Comparison of ENCODE assay signal across 9 cellular contexts in the genomic region with DNA sequence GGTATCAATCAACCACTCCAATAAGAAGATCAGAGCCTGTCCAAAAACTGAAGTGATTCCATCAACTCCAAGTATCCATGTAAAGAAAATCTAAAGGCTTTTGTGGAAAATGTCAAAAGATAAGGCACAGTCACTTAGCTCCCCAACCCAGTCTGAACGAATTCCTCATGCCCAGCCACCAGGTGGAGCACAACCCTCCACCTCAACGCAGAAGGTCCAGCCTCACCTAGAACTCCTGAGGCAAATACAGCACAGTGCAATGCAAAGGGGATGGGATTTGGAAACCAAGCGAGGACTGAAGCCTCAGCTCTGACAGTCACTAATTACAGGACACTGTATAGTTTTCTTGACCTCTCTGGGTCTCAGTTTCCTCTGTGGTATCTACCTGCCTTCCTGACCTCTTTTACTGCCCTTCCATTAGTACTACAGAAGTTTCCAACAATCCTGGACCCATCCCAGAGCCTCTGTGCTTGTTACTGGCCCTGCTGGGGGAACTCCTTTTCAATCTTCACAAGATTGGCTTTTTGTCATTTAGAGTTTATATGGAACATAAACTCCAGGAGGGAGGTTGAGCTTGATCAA. TPM values are rescaled to one million over a fixed set of nuclear protein-coding genes. Genes with fewer than 3 reads are reported as not detected.
A peak's percentile ranks its signal among the peaks of the same experiment; 100 is the strongest.
DNase-seq lines count a peak whose midpoint lies in the region; ATAC-seq, FAIRE-seq and TF ChIP-seq lines count a peak whose summit lies in the region.
"Had no signal": no experiment of that assay in that cellular context is flagged by ENCODE, and none has a peak within 500 bp of the region (broad histone marks: within the 10 kb centered on the region; RNA-seq: fewer than 3 reads in every experiment).

No MANE protein-coding gene starts in this region.

- TF ChIP-seq CTCF in HCT116 (IDR thresholded peaks at IDR 0.05 in 2 of 3, conservative IDR thresholded peaks at IDR 0.05 in 1 of 3; ENCODE audit: borderline replicate concordance in 1 of 3, insufficient read depth in 1 of 3, low read depth in 2 of 3, low read length in 2 of 3) (peak; percentile 63 to 85 (median 84)), HepG2 (CRISPR knock-in tag; IDR thresholded peaks at IDR 0.05) (peak; percentile 76)

- no peaks in the 10 kb centered on the region for H4K20me1 ChIP-seq in HCT116 (ENCODE audit: insufficient read depth)
- H4K20me1 ChIP-seq in HepG2 (ENCODE audit: insufficient read depth, low read length): peaks cover 3% of the 10 kb centered on the region; the same call in 1 of the 2 replicates

- H3K4me2 ChIP-seq in HCT116 (ENCODE audit: low read length): peak overlapping the region; percentile 5; the same call in 1 of the 2 replicates
- H3K4me2 ChIP-seq in HepG2 (ENCODE audit: low read depth, low read length): peak overlapping the region; percentile 16; the same call in 1 of the 2 replicates

- peaks cover 55% of the 10 kb centered on the region for H3K79me2 ChIP-seq in HCT116 (ENCODE audit: insufficient read depth, low read length)
- peaks cover 28% of the 10 kb centered on the region for H3K79me2 ChIP-seq in HepG2 (ENCODE audit: insufficient read depth, low read length)

- peaks cover 22% of the 10 kb centered on the region for H3K36me3 Mint-ChIP-seq in CD4-positive, CD25-positive, alpha-beta regulatory T cell
- H3K36me3 Mint-ChIP-seq in activated naive CD8-positive, alpha-beta T cell treated with anti-CD3 and anti-CD28 coated beads, Interleukin-2, amount 10 ng/mL, durations not matched to agents 7 days and 5 days: peaks cover 14% of the 10 kb centered on the region
- H3K36me3 Mint-ChIP-seq in stimulated activated naive CD8-positive, alpha-beta T cell treated with anti-CD3 and anti-CD28 coated beads, Interleukin-15, Interleukin-2, amounts not matched to agents 100 ng/mL and 50 ng/mL, for 24 hours (ENCODE audit: low read depth): peaks cover 28% of the 10 kb centered on the region

- no peak for TF ChIP-seq EP300 in HepG2 (IDR thresholded peaks at IDR 0.05; ENCODE audit: low read depth in 2 of 2, low read length in 2 of 2)
- TF ChIP-seq EP300 in HepG2 (CRISPR knock-in tag; IDR thresholded peaks at IDR 0.05; ENCODE audit: borderline replicate concordance): no peak

- 18% methylated on average over 3 of the region's 3 CpGs for WGBS in HepG2 (ENCODE audit: low lambda C conversion rate)

- peak overlapping the region; percentile 82 to 95 (median 94) for H3K4me3 Mint-ChIP-seq in CD4-positive, CD25-positive, alpha-beta regulatory T cell
- peak overlapping the region; percentile 49 for H3K4me3 Mint-ChIP-seq in activated naive CD8-positive, alpha-beta T cell treated with anti-CD3 and anti-CD28 coated beads, Interleukin-2, amount 10 ng/mL, durations not matched to agents 7 days and 5 days
- peak overlapping the region; percentile 49 for H3K4me3 Mint-ChIP-seq in stimulated activated naive CD8-positive, alpha-beta T cell treated with anti-CD3 and anti-CD28 coated beads, Interleukin-15, Interleukin-2, amounts not matched to agents 100 ng/mL and 50 ng/mL, for 24 hours

- H3K27ac Mint-ChIP-seq in CD4-positive, CD25-positive, alpha-beta regulatory T cell: peak overlapping the region; percentile 63 to 83 (median 72)
- peak overlapping the region; percentile 77 for H3K27ac Mint-ChIP-seq in activated naive CD8-positive, alpha-beta T cell treated with anti-CD3 and anti-CD28 coated beads, Interleukin-2, amount 10 ng/mL, durations not matched to agents 7 days and 5 days
- H3K27ac Mint-ChIP-seq in stimulated activated naive CD8-positive, alpha-beta T cell treated with anti-CD3 and anti-CD28 coated beads, Interleukin-15, Interleukin-2, amounts not matched to agents 100 ng/mL and 50 ng/mL, for 24 hours: no peak overlapping the region

- RAD21 ChIA-PET in HCT116 (lab: Charles Lee; ENCODE audit: low non-redundant PET in 1 of 2, low total read pairs in 2 of 2, uncharacterized antibody in 2 of 2, unreplicated experiment in 2 of 2): interaction anchor here (0.6 to 1.0 kb wide), 4 partner anchors 64 to 107 kb away, joined by 3 to 8 read pairs (median 3); no protein-coding TSS in a partner anchor

- H3K9me2 ChIP-seq in HCT116 (ENCODE audit: insufficient read depth): no peaks in the 10 kb centered on the region

- peaks cover 18% of the 10 kb centered on the region for H3K4me1 ChIP-seq in CD4-positive, CD25-positive, alpha-beta regulatory T cell (ENCODE audit: control insufficient read depth, insufficient read depth, low read length, poor library complexity, severe bottlenecking)
- H3K4me1 ChIP-seq in HCT116 (ENCODE audit: control insufficient read depth in 1 of 2, insufficient read depth in 2 of 2, low read length in 2 of 2) (peaks cover 6 to 28% of the 10 kb centered on the region in 2 experiments; a peak in 3 of 4 replicates), HepG2 (ENCODE audit: insufficient read depth, low read length) (peaks cover 33% of the 10 kb centered on the region)
- H3K4me1 ChIP-seq: SJSA1 had no signal

- H3K9ac ChIP-seq in HCT116 (ENCODE audit: low read length): no peak overlapping the region
- no peak overlapping the region for H3K9ac ChIP-seq in HepG2 (ENCODE audit: insufficient read depth, low read depth, low read length)

- ATAC-seq in CD4-positive, CD25-positive, alpha-beta regulatory T cell (ENCODE audit: low read depth in 2 of 2): no peak
- ATAC-seq in HCT116 (peak; percentile 57), HepG2 (peak; percentile 64), GM21825 (IDR thresholded peaks at IDR 0.05; ENCODE audit: unreplicated experiment) (no peak), GM19395 (IDR thresholded peaks at IDR 0.05; ENCODE audit: unreplicated experiment) (no peak)
- peak; percentile 12 for ATAC-seq in activated naive CD8-positive, alpha-beta T cell treated with anti-CD3 and anti-CD28 coated beads, Interleukin-2, amount 10 ng/mL, durations not matched to agents 7 days and 5 days (ENCODE audit: low read depth)

- in situ Hi-C loops in HepG2 (cut with HindIII; ENCODE audit: extremely low pct_ligation_motif_present, low pct_unique_long_range_greater_than_20kb): no loop called here

- peak; percentile 56 for TF ChIP-seq RAD21 in HCT116 (IDR thresholded peaks at IDR 0.05; ENCODE audit: low read depth)
- no peak for TF ChIP-seq RAD21 in HepG2 (CRISPR knock-in tag; IDR thresholded peaks at IDR 0.05)

- H3K27ac ChIP-seq in CD4-positive, CD25-positive, alpha-beta regulatory T cell (ENCODE audit: insufficient read depth, low read length, poor library complexity, severe bottlenecking): no peak overlapping the region
- H3K27ac ChIP-seq in HCT116 (ENCODE audit: low read depth, low read length) (no peak overlapping the region), HepG2 (ENCODE audit: extremely low read length, insufficient read depth, low read length) (no peak overlapping the region)
- H3K27ac ChIP-seq: SJSA1 had no signal

- peaks cover 15 to 50% (median 35%) of the 10 kb centered on the region in 4 donors for H3K4me1 Mint-ChIP-seq in CD4-positive, CD25-positive, alpha-beta regulatory T cell
- H3K4me1 Mint-ChIP-seq in activated naive CD8-positive, alpha-beta T cell treated with anti-CD3 and anti-CD28 coated beads, Interleukin-2, amount 10 ng/mL, durations not matched to agents 7 days and 5 days: peaks cover 25% of the 10 kb centered on the region
- peaks cover 28% of the 10 kb centered on the region for H3K4me1 Mint-ChIP-seq in stimulated activated naive CD8-positive, alpha-beta T cell treated with anti-CD3 and anti-CD28 coated beads, Interleukin-15, Interleukin-2, amounts not matched to agents 100 ng/mL and 50 ng/mL, for 24 hours (ENCODE audit: low read depth)

- intact Hi-C loops in HCT116 (cut with micrococcal nuclease): loop anchor here (1.0 to 10.0 kb wide), 3 partner anchors 63 to 231 kb away; no protein-coding TSS in a partner anchor
- intact Hi-C loops in HepG2 (cut with micrococcal nuclease; ENCODE audit: unreplicated experiment): loop anchor here (5.0 kb wide), 1 partner anchor 107 kb away; no protein-coding TSS in a partner anchor

- POLR2A ChIA-PET in HCT116 (lab: Charles Lee) (no interaction called here), HepG2 (lab: Yijun Ruan, JAX) (interaction anchor here (1.3 kb wide), 1 partner anchor 107 kb away, joined by 4 read pairs; no protein-coding TSS in a partner anchor)
- POLR2A ChIA-PET in activated naive CD8-positive, alpha-beta T cell treated with anti-CD3 and anti-CD28 coated beads, Interleukin-2, amount 10 ng/mL, durations not matched to agents 7 days and 5 days (lab: Charles Lee): interaction anchor here (1.0 to 1.4 kb wide), 2 partner anchors 64 to 106 kb away, joined by 3 to 6 read pairs; no protein-coding TSS in a partner anchor

- H3K27me3 Mint-ChIP-seq in CD4-positive, CD25-positive, alpha-beta regulatory T cell: peaks cover 9% of the 10 kb centered on the region
- peaks cover 5% of the 10 kb centered on the region for H3K27me3 Mint-ChIP-seq in activated naive CD8-positive, alpha-beta T cell treated with anti-CD3 and anti-CD28 coated beads, Interleukin-2, amount 10 ng/mL, durations not matched to agents 7 days and 5 days
- no peaks in the 10 kb centered on the region for H3K27me3 Mint-ChIP-seq in stimulated activated naive CD8-positive, alpha-beta T cell treated with anti-CD3 and anti-CD28 coated beads, Interleukin-15, Interleukin-2, amounts not matched to agents 100 ng/mL and 50 ng/mL, for 24 hours

- H3K9me3 ChIP-seq in CD4-positive, CD25-positive, alpha-beta regulatory T cell (ENCODE audit: control insufficient read depth in 2 of 2, low read length in 2 of 2): no peaks in the 10 kb centered on the region
- H3K9me3 ChIP-seq in HCT116 (ENCODE audit: control insufficient read depth in 1 of 2, insufficient read depth in 1 of 2, low read depth in 1 of 2, low read length in 2 of 2) (no peaks in the 10 kb centered on the region), HepG2 (ENCODE audit: low read length) (no peaks in the 10 kb centered on the region)
- H3K9me3 ChIP-seq: SJSA1 had no signal

- peaks cover 29% of the 10 kb centered on the region for H3K36me3 ChIP-seq in CD4-positive, CD25-positive, alpha-beta regulatory T cell (ENCODE audit: control insufficient read depth, insufficient read depth, low read length)
- H3K36me3 ChIP-seq in HCT116 (ENCODE audit: control insufficient read depth in 1 of 2, insufficient read depth in 2 of 2, low read length in 2 of 2): peaks cover 15 to 26% of the 10 kb centered on the region in 2 experiments; a peak in 3 of 4 replicates
- H3K36me3 ChIP-seq in HepG2 (replicated peaks in 1 of 2; ENCODE audit: control insufficient read depth in 1 of 2, insufficient read depth in 2 of 2, low read length in 2 of 2): peaks cover 4 to 37% of the 10 kb centered on the region in 2 experiments; a peak in 4 of 5 replicates

- no TSS peak for BruUV-seq in HCT116 (replicated peaks; lab: Mats Ljungman, UMichigan)
- no TSS peak for BruUV-seq in HepG2 (replicated peaks; lab: Mats Ljungman, UMichigan)

- no peaks in the 10 kb centered on the region for H3K27me3 ChIP-seq in CD4-positive, CD25-positive, alpha-beta regulatory T cell (ENCODE audit: control insufficient read depth, insufficient read depth, low read length)
- no peaks in the 10 kb centered on the region for H3K27me3 ChIP-seq in HCT116 (ENCODE audit: insufficient read depth, low read length)
- H3K27me3 ChIP-seq in HepG2 (ENCODE audit: control insufficient read depth in 1 of 2, insufficient read depth in 2 of 2, low read length in 2 of 2): no peaks in the 10 kb centered on the region; a peak in 1 of 5 replicates
- H3K27me3 ChIP-seq: SJSA1 had no signal

- TF ChIP-seq POLR2A in HCT116 (IDR thresholded peaks at IDR 0.05; ENCODE audit: borderline replicate concordance, extremely low read depth, insufficient read depth, insufficient read length) (no peak), HepG2 (IDR thresholded peaks at IDR 0.05; ENCODE audit: insufficient read depth in 1 of 2, low read depth in 2 of 2, low read length in 2 of 2) (no peak)

- peak overlapping the region; percentile 44 for H3K4me3 ChIP-seq in CD4-positive, CD25-positive, alpha-beta regulatory T cell (ENCODE audit: low read depth, low read length)
- H3K4me3 ChIP-seq in HCT116 (replicated peaks in 1 of 2; ENCODE audit: low read depth in 1 of 2, low read length in 2 of 2) (no peak overlapping the region), HepG2 (replicated peaks in 1 of 3; ENCODE audit: insufficient read depth in 1 of 3, low read depth in 2 of 3, low read length in 3 of 3) (no peak overlapping the region)
- H3K4me3 ChIP-seq: SJSA1 had no signal

- H3K9me3 Mint-ChIP-seq in CD4-positive, CD25-positive, alpha-beta regulatory T cell: no peaks in the 10 kb centered on the region
- no peaks in the 10 kb centered on the region for H3K9me3 Mint-ChIP-seq in activated naive CD8-positive, alpha-beta T cell treated with anti-CD3 and anti-CD28 coated beads, Interleukin-2, amount 10 ng/mL, durations not matched to agents 7 days and 5 days
- H3K9me3 Mint-ChIP-seq in stimulated activated naive CD8-positive, alpha-beta T cell treated with anti-CD3 and anti-CD28 coated beads, Interleukin-15, Interleukin-2, amounts not matched to agents 100 ng/mL and 50 ng/mL, for 24 hours: no peaks in the 10 kb centered on the region

- H2AFZ ChIP-seq in HCT116 (ENCODE audit: low read depth, low read length, poor library complexity, severe bottlenecking) (no peak overlapping the region), HepG2 (ENCODE audit: low read length) (no peak overlapping the region)

- peak in 2 of 3 donors; percentile 37 to 73 for DNase-seq in CD4-positive, CD25-positive, alpha-beta regulatory T cell
- DNase-seq in HCT116 (ENCODE audit: low read depth, low spot score): peak; percentile 56
- DNase-seq in SHP77 (lab: John Stamatoyannopoulos, UW): peak; percentile 40
- DNase-seq in activated naive CD8-positive, alpha-beta T cell treated with anti-CD3 and anti-CD28 coated beads, Interleukin-2, amount 10 ng/mL, durations not matched to agents 7 days and 5 days: peak; percentile 62
- peak; percentile 59 for DNase-seq in HepG2 (ENCODE audit: low spot score)

- CTCF ChIA-PET in HCT116 (lab: Charles Lee): interaction anchor here (0.5 to 5.4 kb wide), 15 partner anchors 9 to 576 kb away, joined by 3 to 73 read pairs (median 4); a partner anchor contains a TSS
- CTCF ChIA-PET in HepG2 (lab: Yijun Ruan, JAX; ENCODE audit: low intra/inter-chr PET ratio, low total read pairs): interaction anchor here (1.0 kb wide), 1 partner anchor 64 kb away, joined by 3 read pairs; no protein-coding TSS in a partner anchor

- FAIRE-seq in HepG2 (lab: Jason Lieb, UNC): peak; percentile 96

RNA-seq across cellular contexts. Expression of a gene that starts 2.0 kb away (rescaled TPM):
- 46.0 TPM for total RNA-seq in CD4-positive, CD25-positive, alpha-beta regulatory T cell
- 10 to 100 TPM; 10.5 to 15.7 (median 12.2) TPM for polyA plus RNA-seq in CD4-positive, CD25-positive, alpha-beta regulatory T cell
- total RNA-seq in HCT116 (2021; ENCODE audit: unreplicated experiment) (46.5 TPM), HepG2 (2016; rRNA removed; fragmentation: Illumina TruSeq; extraction: Trizol) (20.6 and 24.8 TPM in 2 replicates)
- polyA plus RNA-seq in HCT116 (2012): 18.6 and 21.2 TPM in 2 replicates
- 10 to 100 TPM; 48.3 to 53.1 TPM for total RNA-seq in activated naive CD8-positive, alpha-beta T cell treated with anti-CD3 and anti-CD28 coated beads, Interleukin-2, amount 10 ng/mL, durations not matched to agents 7 days and 5 days
- total RNA-seq in HepG2 (2016; cell fraction: cytosol; rRNA removed; fragmentation: Illumina TruSeq; extraction: Trizol; ENCODE audit: low read depth): 3.9 and 4.8 TPM in 2 replicates
- 21.8 and 23.5 TPM in 2 replicates for total RNA-seq in HepG2 (2016; cell fraction: insoluble cytoplasmic fraction; rRNA removed; fragmentation: Illumina TruSeq; extraction: Trizol)
- total RNA-seq in HepG2 (2016; cell fraction: membrane; rRNA removed; fragmentation: Illumina TruSeq; extraction: Trizol): 7.8 and 9.5 TPM in 2 replicates
- total RNA-seq in HepG2 (2016; cell fraction: nucleus; rRNA removed; fragmentation: Illumina TruSeq; extraction: Trizol): 30.1 and 35.2 TPM in 2 replicates
- 16.6 and 19.5 TPM in 2 replicates for polyA plus RNA-seq in HepG2 (2011; rRNA removed)
- 4.6 and 5.5 TPM in 2 replicates for polyA plus RNA-seq in HepG2 (2011; cell fraction: cytosol; rRNA removed)
- polyA plus RNA-seq in HepG2 (2011; cell fraction: nucleus; rRNA removed): 27.4 and 36.6 TPM in 2 replicates
- 22.5 and 26.0 TPM in 2 replicates for polyA plus RNA-seq in HepG2 (2012)
- 1.2 and 1.9 TPM in 2 replicates for polyA plus RNA-seq in HepG2 (2016; cell fraction: cytosol; fragmentation: Illumina TruSeq; extraction: Trizol; ENCODE audit: low read depth)
- 22.8 and 23.0 TPM in 2 replicates for polyA plus RNA-seq in HepG2 (2016; cell fraction: insoluble cytoplasmic fraction; fragmentation: Illumina TruSeq; extraction: Trizol; ENCODE audit: low read depth)
- polyA plus RNA-seq in HepG2 (2016; cell fraction: membrane; fragmentation: Illumina TruSeq; extraction: Trizol; ENCODE audit: low read depth): 4.1 and 4.3 TPM in 2 replicates
- 77.0 and 80.1 TPM in 2 replicates for polyA plus RNA-seq in HepG2 (2016; cell fraction: nucleus; fragmentation: Illumina TruSeq; extraction: Trizol; ENCODE audit: insufficient read depth, low read depth)
- 8.7 and 10.7 TPM in 2 replicates for polyA minus RNA-seq in HepG2 (2011; rRNA and poly(A)+ RNA removed; ENCODE audit: low replicate concordance)
- polyA minus RNA-seq in HepG2 (2011; cell fraction: cytosol; rRNA and poly(A)+ RNA removed): 3.4 and 5.1 TPM in 2 replicates
- 42.4 and 49.2 TPM in 2 replicates for polyA minus RNA-seq in HepG2 (2011; cell fraction: nucleus; rRNA and poly(A)+ RNA removed)

RNA-seq across cellular contexts. Expression of a gene that starts 43.0 kb away (rescaled TPM):
- total RNA-seq in CD4-positive, CD25-positive, alpha-beta regulatory T cell: 14.2 TPM
- 10 to 100 TPM; 32.5 to 46.4 (median 38.9) TPM for polyA plus RNA-seq in CD4-positive, CD25-positive, alpha-beta regulatory T cell
- total RNA-seq in HCT116 (2021; ENCODE audit: unreplicated experiment): 19.9 TPM
- 33.2 and 38.5 TPM in 2 replicates for polyA plus RNA-seq in HCT116 (2012)
- total RNA-seq in activated naive CD8-positive, alpha-beta T cell treated with anti-CD3 and anti-CD28 coated beads, Interleukin-2, amount 10 ng/mL, durations not matched to agents 7 days and 5 days: 10 to 100 TPM; 48.1 to 52.0 TPM
- total RNA-seq in HepG2 (2016; rRNA removed; fragmentation: Illumina TruSeq; extraction: Trizol): 49.0 and 56.3 TPM in 2 replicates
- total RNA-seq in HepG2 (2016; cell fraction: cytosol; rRNA removed; fragmentation: Illumina TruSeq; extraction: Trizol; ENCODE audit: low read depth): 99.2 and 118 TPM in 2 replicates
- 54.9 and 56.5 TPM in 2 replicates for total RNA-seq in HepG2 (2016; cell fraction: insoluble cytoplasmic fraction; rRNA removed; fragmentation: Illumina TruSeq; extraction: Trizol)
- 121 and 124 TPM in 2 replicates for total RNA-seq in HepG2 (2016; cell fraction: membrane; rRNA removed; fragmentation: Illumina TruSeq; extraction: Trizol)
- total RNA-seq in HepG2 (2016; cell fraction: nucleus; rRNA removed; fragmentation: Illumina TruSeq; extraction: Trizol): 18.5 and 22.4 TPM in 2 replicates
- 38.2 and 42.3 TPM in 2 replicates for polyA plus RNA-seq in HepG2 (2011; rRNA removed)
- polyA plus RNA-seq in HepG2 (2011; cell fraction: cytosol; rRNA removed): 28.2 and 31.0 TPM in 2 replicates
- polyA plus RNA-seq in HepG2 (2011; cell fraction: nucleus; rRNA removed): 13.3 and 15.2 TPM in 2 replicates
- polyA plus RNA-seq in HepG2 (2012): 19.1 and 24.6 TPM in 2 replicates
- 110 and 139 TPM in 2 replicates for polyA plus RNA-seq in HepG2 (2016; cell fraction: cytosol; fragmentation: Illumina TruSeq; extraction: Trizol; ENCODE audit: low read depth)
- 46.7 and 46.9 TPM in 2 replicates for polyA plus RNA-seq in HepG2 (2016; cell fraction: insoluble cytoplasmic fraction; fragmentation: Illumina TruSeq; extraction: Trizol; ENCODE audit: low read depth)
- 90.3 and 104 TPM in 2 replicates for polyA plus RNA-seq in HepG2 (2016; cell fraction: membrane; fragmentation: Illumina TruSeq; extraction: Trizol; ENCODE audit: low read depth)
- 36.8 and 38.1 TPM in 2 replicates for polyA plus RNA-seq in HepG2 (2016; cell fraction: nucleus; fragmentation: Illumina TruSeq; extraction: Trizol; ENCODE audit: insufficient read depth, low read depth)
- polyA minus RNA-seq in HepG2 (2011; rRNA and poly(A)+ RNA removed; ENCODE audit: low replicate concordance): 7.6 and 11.0 TPM in 2 replicates
- 2.8 and 3.8 TPM in 2 replicates for polyA minus RNA-seq in HepG2 (2011; cell fraction: cytosol; rRNA and poly(A)+ RNA removed)
- 11.7 and 12.6 TPM in 2 replicates for polyA minus RNA-seq in HepG2 (2011; cell fraction: nucleus; rRNA and poly(A)+ RNA removed)

RNA-seq across cellular contexts. Expression of a gene that starts 48.8 kb away (rescaled TPM):
- 3.2 TPM for total RNA-seq in CD4-positive, CD25-positive, alpha-beta regulatory T cell
- under 1 TPM; 0.09 to 0.96 (median 0.72) TPM for polyA plus RNA-seq in CD4-positive, CD25-positive, alpha-beta regulatory T cell
- total RNA-seq in HCT116 (2021; ENCODE audit: unreplicated experiment) (10.6 TPM), HepG2 (2016; rRNA removed; fragmentation: Illumina TruSeq; extraction: Trizol) (0.83 and 1.5 TPM in 2 replicates)
- 8.1 and 9.0 TPM in 2 replicates for polyA plus RNA-seq in HCT116 (2012)
- 1 to 10 TPM; 4.5 to 4.7 TPM for total RNA-seq in activated naive CD8-positive, alpha-beta T cell treated with anti-CD3 and anti-CD28 coated beads, Interleukin-2, amount 10 ng/mL, durations not matched to agents 7 days and 5 days
- total RNA-seq in HepG2 (2016; cell fraction: cytosol; rRNA removed; fragmentation: Illumina TruSeq; extraction: Trizol; ENCODE audit: low read depth): 0.09 and 0.20 TPM in 2 replicates
- total RNA-seq in HepG2 (2016; cell fraction: insoluble cytoplasmic fraction; rRNA removed; fragmentation: Illumina TruSeq; extraction: Trizol): 0.85 and 1.3 TPM in 2 replicates
- 0.62 and 0.65 TPM in 2 replicates for total RNA-seq in HepG2 (2016; cell fraction: membrane; rRNA removed; fragmentation: Illumina TruSeq; extraction: Trizol)
- 1.3 and 1.8 TPM in 2 replicates for total RNA-seq in HepG2 (2016; cell fraction: nucleus; rRNA removed; fragmentation: Illumina TruSeq; extraction: Trizol)
- 1.6 and 2.1 TPM in 2 replicates for polyA plus RNA-seq in HepG2 (2011; rRNA removed)
- 1.1 TPM in 2 replicates for polyA plus RNA-seq in HepG2 (2011; cell fraction: cytosol; rRNA removed)
- 6.4 and 7.0 TPM in 2 replicates for polyA plus RNA-seq in HepG2 (2011; cell fraction: nucleus; rRNA removed)
- 1.1 and 1.4 TPM in 2 replicates for polyA plus RNA-seq in HepG2 (2012)
- polyA plus RNA-seq in HepG2 (2016; cell fraction: cytosol; fragmentation: Illumina TruSeq; extraction: Trizol; ENCODE audit: low read depth): 0.11 and 0.17 TPM in 2 replicates
- 0.91 and 0.97 TPM in 2 replicates for polyA plus RNA-seq in HepG2 (2016; cell fraction: insoluble cytoplasmic fraction; fragmentation: Illumina TruSeq; extraction: Trizol; ENCODE audit: low read depth)
- polyA plus RNA-seq in HepG2 (2016; cell fraction: membrane; fragmentation: Illumina TruSeq; extraction: Trizol; ENCODE audit: low read depth): 0.35 and 0.49 TPM in 2 replicates
- polyA plus RNA-seq in HepG2 (2016; cell fraction: nucleus; fragmentation: Illumina TruSeq; extraction: Trizol; ENCODE audit: insufficient read depth, low read depth): 3.4 and 4.1 TPM in 2 replicates
- 2.5 and 40.0 TPM in 2 replicates for polyA minus RNA-seq in HepG2 (2011; rRNA and poly(A)+ RNA removed; ENCODE audit: low replicate concordance)
- polyA minus RNA-seq in HepG2 (2011; cell fraction: cytosol; rRNA and poly(A)+ RNA removed): 0.20 and 0.62 TPM in 2 replicates
- 1.5 and 2.2 TPM in 2 replicates for polyA minus RNA-seq in HepG2 (2011; cell fraction: nucleus; rRNA and poly(A)+ RNA removed)

Comparison
In these comparisons a context has a peak if more than half of its experiments do, and no peak if none do; other contexts are left out.
1. ATAC-seq: peak in HCT116 (single experiment), activated naive CD8-positive, alpha-beta T cell treated with anti-CD3 and anti-CD28 coated beads, Interleukin-2, amount 10 ng/mL, durations not matched to agents 7 days and 5 days (single experiment) and HepG2 (single experiment); none in CD4-positive, CD25-positive, alpha-beta regulatory T cell (0 of 2), GM21825 (single experiment) and GM19395 (single experiment).
2. Peak in every context shown above with its lines, with median percentiles within 50 percentile points of each other: DNase-seq and H3K4me3 Mint-ChIP-seq.